Comparison of ENCODE assay signal across 28 cellular contexts in the genomic region with DNA sequence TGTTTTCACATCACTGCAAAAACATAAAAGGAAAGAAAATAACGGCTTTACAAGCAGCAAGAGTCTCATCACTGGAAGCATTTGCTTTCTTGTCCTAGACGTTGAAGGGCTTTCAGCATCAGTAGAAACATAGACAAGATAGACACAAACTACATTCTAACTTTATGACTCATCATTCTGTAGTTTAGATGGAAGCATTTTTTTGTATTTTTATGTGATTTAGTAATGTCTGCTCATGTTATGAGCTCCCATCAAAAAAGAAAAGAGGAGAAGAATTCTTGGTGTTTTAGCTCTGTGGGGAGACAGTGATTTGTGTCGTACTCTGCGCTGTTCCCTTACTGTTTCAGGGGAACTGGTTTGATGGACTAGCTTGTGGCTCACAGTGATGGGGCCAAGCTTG.
A peak's percentile ranks its signal among the peaks of the same experiment; 100 is the strongest.
DNase-seq lines count a peak whose midpoint lies in the region; ATAC-seq, FAIRE-seq and TF ChIP-seq lines count a peak whose summit lies in the region.
"Had no signal": no experiment of that assay in that cellular context is flagged by ENCODE, and none has a peak within 500 bp of the region (broad histone marks: within the 10 kb centered on the region; RNA-seq: fewer than 3 reads in every experiment).

No MANE protein-coding gene starts in this region.

- CTCF ChIA-PET in activated CD8-positive, alpha-beta memory T cell treated with anti-CD3 and anti-CD28 coated beads, Interleukin-2, amount 10 ng/mL, durations not matched to agents 7 days and 5 days (lab: Charles Lee) = no interaction called here

- H3K27ac Mint-ChIP-seq in astrocyte (ENCODE audit: unreplicated experiment) = peak overlapping the region; percentile 63
- no peak overlapping the region for H3K27ac Mint-ChIP-seq in activated CD8-positive, alpha-beta memory T cell treated with anti-CD3 and anti-CD28 coated beads, Interleukin-2, amount 10 ng/mL, durations not matched to agents 7 days and 5 days
- H3K27ac Mint-ChIP-seq: activated naive CD8-positive, alpha-beta T cell treated with anti-CD3 and anti-CD28 coated beads, Interleukin-2, amount 10 ng/mL, durations not matched to agents 7 days and 5 days; activated T-cell treated with anti-CD3 and anti-CD28 coated beads, Interleukin-2, amount 50 U/mL, for 24 hours; brain; CD14-positive monocyte; nephron progenitor cell had no signal

- no peak for TF ChIP-seq CTCF in astrocyte (IDR thresholded peaks at IDR 0.05; ENCODE audit: insufficient read depth, low read depth, low read length)

- no peak overlapping the region for H2BK12ac ChIP-seq in mesenchymal stem cell (ENCODE audit: low read length in 2 of 2)

- intact Hi-C loops in posterior cingulate gyrus (cut with DNase I) = no loop called here

- H3K4me1 ChIP-seq in astrocyte (ENCODE audit: insufficient read depth, low read length) = peaks cover 3% of the 10 kb centered on the region
- no peaks in the 10 kb centered on the region for H3K4me1 ChIP-seq in mesenchymal stem cell (ENCODE audit: control insufficient read depth, insufficient read depth, low read depth, low read length)

- no peaks in the 10 kb centered on the region for H4K20me1 ChIP-seq in astrocyte (ENCODE audit: insufficient read depth, low read length)

- no peak for ATAC-seq in activated CD8-positive, alpha-beta memory T cell treated with anti-CD3 and anti-CD28 coated beads, Interleukin-2, amount 10 ng/mL, durations not matched to agents 7 days and 5 days
- ATAC-seq: heart right ventricle, mucosa of descending colon, pancreas had no signal

- no peak overlapping the region for H3K23ac ChIP-seq in mesenchymal stem cell (ENCODE audit: low read length in 2 of 2)

- H2AFZ ChIP-seq in astrocyte (ENCODE audit: low read depth, low read length) = no peak overlapping the region
- no peak overlapping the region for H2AFZ ChIP-seq in mesenchymal stem cell (ENCODE audit: low read depth, low read length)

- no peak overlapping the region for H3K18ac ChIP-seq in mesenchymal stem cell (ENCODE audit: low read depth in 1 of 2, low read length in 2 of 2)

- H2BK5ac ChIP-seq in mesenchymal stem cell (ENCODE audit: low read depth, low read length, poor library complexity, severe bottlenecking) = no peak overlapping the region

- H3K27me3 Mint-ChIP-seq in astrocyte (ENCODE audit: low read depth, unreplicated experiment) = no peaks in the 10 kb centered on the region
- H3K27me3 Mint-ChIP-seq in activated CD8-positive, alpha-beta memory T cell treated with anti-CD3 and anti-CD28 coated beads, Interleukin-2, amount 10 ng/mL, durations not matched to agents 7 days and 5 days = peaks cover 6% of the 10 kb centered on the region
- H3K27me3 Mint-ChIP-seq: brain had no signal

- no peaks in the 10 kb centered on the region for H3K79me2 ChIP-seq in astrocyte (ENCODE audit: insufficient read depth, low read length)

- peaks cover 22% of the 10 kb centered on the region for H3K4me1 Mint-ChIP-seq in astrocyte (ENCODE audit: low read depth, unreplicated experiment)
- peaks cover 8% of the 10 kb centered on the region for H3K4me1 Mint-ChIP-seq in activated CD8-positive, alpha-beta memory T cell treated with anti-CD3 and anti-CD28 coated beads, Interleukin-2, amount 10 ng/mL, durations not matched to agents 7 days and 5 days
- H3K4me1 Mint-ChIP-seq: activated naive CD8-positive, alpha-beta T cell treated with anti-CD3 and anti-CD28 coated beads, Interleukin-2, amount 10 ng/mL, durations not matched to agents 7 days and 5 days; CD14-positive monocyte had no signal

- H4K91ac ChIP-seq in mesenchymal stem cell (ENCODE audit: low read length) = no peak overlapping the region

- H3K79me1 ChIP-seq in mesenchymal stem cell (replicated peaks; ENCODE audit: low read length, poor library complexity, severe bottlenecking) = no peaks in the 10 kb centered on the region

- H3K27me3 ChIP-seq in astrocyte (ENCODE audit: insufficient read depth, low read length) = no peaks in the 10 kb centered on the region
- peaks cover 0 to 18% of the 10 kb centered on the region in 2 experiments for H3K27me3 ChIP-seq in mesenchymal stem cell (ENCODE audit: control insufficient read depth in 1 of 2, insufficient read depth in 1 of 2, low read length in 2 of 2)
- H3K27me3 ChIP-seq: dorsolateral prefrontal cortex, heart right ventricle, pancreas had no signal

- DNase-seq in AG08395 (ENCODE audit: low spot score) = peak; percentile 70
- peak; percentile 8 for DNase-seq in HS-27A (ENCODE audit: low read depth)
- peak; percentile 51 for DNase-seq in astrocyte (ENCODE audit: low read depth)
- DNase-seq in mesenchymal stem cell = peak; percentile 6
- DNase-seq in globus pallidus (ENCODE audit: low spot score) = no peak
- no peak for DNase-seq in posterior cingulate gyrus
- DNase-seq in activated CD8-positive, alpha-beta memory T cell treated with anti-CD3 and anti-CD28 coated beads, Interleukin-2, amount 10 ng/mL, durations not matched to agents 7 days and 5 days = no peak
- no peak for DNase-seq in NCI-H1048 (lab: John Stamatoyannopoulos, UW)
- DNase-seq: activated CD4-positive, alpha-beta T cell treated with anti-CD3 and anti-CD28 coated beads for 48 hours; activated gamma-delta T cell; activated naive CD8-positive, alpha-beta T cell treated with anti-CD3 and anti-CD28 coated beads, Interleukin-2, amount 10 ng/mL, durations not matched to agents 7 days and 5 days; activated T-cell treated with anti-CD3 and anti-CD28 coated beads, Interleukin-2, amount 50 U/mL, for 24 hours; cerebellar nuclear complex; DND-41; dorsolateral prefrontal cortex; heart right ventricle; mucosa of descending colon; NCI-H1436 treated with DMSO at 0.1 percent for 48 hours; NCI-H510A; nephron progenitor cell; pancreas; stimulated activated CD4-positive, alpha-beta T cell treated with anti-CD3 and anti-CD28 coated beads, Interleukin-2, amount 100 ng/mL, for 24 hours had no signal

- H3K4me2 ChIP-seq in astrocyte (ENCODE audit: low read length) (no peak overlapping the region), mesenchymal stem cell (ENCODE audit: low read length, poor library complexity, severe bottlenecking) (no peak overlapping the region)
- H3K4me2 ChIP-seq: KMS-11 had no signal

- no peak overlapping the region for H4K8ac ChIP-seq in mesenchymal stem cell (ENCODE audit: low read length)

- no peak overlapping the region for H2BK120ac ChIP-seq in mesenchymal stem cell (ENCODE audit: low read depth, low read length)

- peak; percentile 59 for FAIRE-seq in astrocyte (lab: Jason Lieb, UNC)
- FAIRE-seq: endothelial cell of umbilical vein, H1, pancreas had no signal

- H3K36me3 ChIP-seq in astrocyte (ENCODE audit: insufficient read depth, low read length) (no peaks in the 10 kb centered on the region), mesenchymal stem cell (ENCODE audit: control insufficient read depth in 1 of 2, insufficient read depth in 2 of 2, low read depth in 1 of 2, low read length in 2 of 2) (peaks cover 0 to 15% of the 10 kb centered on the region in 2 experiments)
- H3K36me3 ChIP-seq: pancreas had no signal

- H3K9ac ChIP-seq in astrocyte (ENCODE audit: low read length) (no peak overlapping the region), mesenchymal stem cell (ENCODE audit: low read length) (no peak overlapping the region)
- H3K9ac ChIP-seq: KMS-11 had no signal

- H3K36me3 Mint-ChIP-seq in astrocyte (ENCODE audit: low read depth, unreplicated experiment) = peaks cover 44% of the 10 kb centered on the region
- no peaks in the 10 kb centered on the region for H3K36me3 Mint-ChIP-seq in activated CD8-positive, alpha-beta memory T cell treated with anti-CD3 and anti-CD28 coated beads, Interleukin-2, amount 10 ng/mL, durations not matched to agents 7 days and 5 days
- H3K36me3 Mint-ChIP-seq: activated naive CD8-positive, alpha-beta T cell treated with anti-CD3 and anti-CD28 coated beads, Interleukin-2, amount 10 ng/mL, durations not matched to agents 7 days and 5 days; CD14-positive monocyte had no signal

- H3K14ac ChIP-seq in mesenchymal stem cell (ENCODE audit: low read length in 2 of 2) = no peak overlapping the region

- H2AK5ac ChIP-seq in mesenchymal stem cell (ENCODE audit: low read length, severe bottlenecking) = no peak overlapping the region

- H3K4ac ChIP-seq in mesenchymal stem cell (ENCODE audit: low read depth in 1 of 2, low read length in 2 of 2) = no peak overlapping the region

- H2BK15ac ChIP-seq in mesenchymal stem cell (ENCODE audit: low read depth, poor library complexity, severe bottlenecking) = no peak overlapping the region

- no peaks in the 10 kb centered on the region for H3K9me3 Mint-ChIP-seq in astrocyte (ENCODE audit: unreplicated experiment)
- H3K9me3 Mint-ChIP-seq in activated CD8-positive, alpha-beta memory T cell treated with anti-CD3 and anti-CD28 coated beads, Interleukin-2, amount 10 ng/mL, durations not matched to agents 7 days and 5 days (ENCODE audit: low read depth) = no peaks in the 10 kb centered on the region
- H3K9me3 Mint-ChIP-seq: activated naive CD8-positive, alpha-beta T cell treated with anti-CD3 and anti-CD28 coated beads, Interleukin-2, amount 10 ng/mL, durations not matched to agents 7 days and 5 days; activated T-cell treated with anti-CD3 and anti-CD28 coated beads, Interleukin-2, amount 50 U/mL, for 24 hours; nephron progenitor cell had no signal

- H3K27ac ChIP-seq in astrocyte (ENCODE audit: low read depth, low read length) = no peak overlapping the region
- peak overlapping the region; percentile 47 for H3K27ac ChIP-seq in mesenchymal stem cell (ENCODE audit: low read length, poor library complexity, severe bottlenecking)
- H3K27ac ChIP-seq: dorsolateral prefrontal cortex, KMS-11, pancreas had no signal

- no peak overlapping the region for H3K4me3 ChIP-seq in astrocyte (ENCODE audit: insufficient read depth, low read depth, low read length)
- no peak overlapping the region for H3K4me3 ChIP-seq in mesenchymal stem cell (ENCODE audit: insufficient read depth in 1 of 2, low read depth in 1 of 2, low read length in 2 of 2)
- H3K4me3 ChIP-seq: dorsolateral prefrontal cortex, heart right ventricle, lung, mucosa of descending colon, pancreas had no signal

- H3K9me3 ChIP-seq in astrocyte (ENCODE audit: insufficient read depth, low read depth, low read length) (no peaks in the 10 kb centered on the region), mesenchymal stem cell (ENCODE audit: control insufficient read depth, low read length) (no peaks in the 10 kb centered on the region)
- H3K9me3 ChIP-seq: heart right ventricle, mucosa of descending colon, pancreas had no signal

- 54% methylated on average over 4 of the region's 4 CpGs for WGBS in mesenchymal stem cell

- H3K4me3 Mint-ChIP-seq in astrocyte (ENCODE audit: unreplicated experiment) = no peak overlapping the region
- no peak overlapping the region for H3K4me3 Mint-ChIP-seq in activated CD8-positive, alpha-beta memory T cell treated with anti-CD3 and anti-CD28 coated beads, Interleukin-2, amount 10 ng/mL, durations not matched to agents 7 days and 5 days
- H3K4me3 Mint-ChIP-seq: activated naive CD8-positive, alpha-beta T cell treated with anti-CD3 and anti-CD28 coated beads, Interleukin-2, amount 10 ng/mL, durations not matched to agents 7 days and 5 days; activated T-cell treated with anti-CD3 and anti-CD28 coated beads, Interleukin-2, amount 50 U/mL, for 24 hours; brain; CD14-positive monocyte; nephron progenitor cell had no signal

Comparison
In these comparisons a context has a peak if more than half of its experiments do, and no peak if none do; other contexts are left out.
1. DNase-seq: peak in AG08395 (single experiment), HS-27A (single experiment), astrocyte (single experiment) and mesenchymal stem cell (single experiment); none in globus pallidus (single experiment), posterior cingulate gyrus (0 of 10), activated CD8-positive, alpha-beta memory T cell treated with anti-CD3 and anti-CD28 coated beads, Interleukin-2, amount 10 ng/mL, durations not matched to agents 7 days and 5 days (single experiment) and NCI-H1048 (single experiment).